14 cellular contexts compared by ENCODE assay signal in the genomic region with DNA sequence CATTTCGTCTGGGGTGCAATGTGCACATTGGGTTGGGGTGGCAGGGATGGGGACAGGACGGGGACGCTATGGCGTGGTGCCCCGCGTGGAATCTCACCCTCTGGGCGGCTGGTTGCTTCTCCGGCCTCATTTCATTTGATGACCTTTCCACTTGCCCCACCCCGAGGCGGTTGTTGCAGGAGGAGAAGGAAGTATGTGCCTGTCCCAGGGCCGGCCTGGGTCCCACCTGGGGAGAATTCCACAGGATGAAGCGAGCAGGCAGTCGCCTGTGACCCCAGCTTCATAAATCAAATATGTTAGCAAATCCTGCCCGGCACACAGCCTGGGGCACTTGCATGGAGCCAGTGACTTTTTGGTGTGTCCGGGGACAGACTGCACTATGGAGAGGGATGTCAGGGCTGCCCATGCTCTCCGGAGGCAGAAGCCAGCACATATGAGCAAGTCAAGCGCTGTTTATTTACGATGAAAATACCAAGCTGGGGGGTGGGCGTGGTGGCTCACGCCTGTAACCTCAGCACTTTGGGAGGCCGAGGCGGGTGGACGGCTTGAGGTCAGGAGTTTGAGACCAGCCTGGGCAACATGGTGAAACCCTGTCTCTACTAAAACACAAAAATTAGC. TPM values are rescaled to one million over a fixed set of nuclear protein-coding genes. Genes with fewer than 3 reads are reported as not detected.
A peak's percentile ranks its signal among the peaks of the same experiment; 100 is the strongest.
DNase-seq lines count a peak whose midpoint lies in the region; ATAC-seq and TF ChIP-seq lines count a peak whose summit lies in the region.
"Had no signal": no experiment of that assay in that cellular context is flagged by ENCODE, and none has a peak within 500 bp of the region (broad histone marks: within the 10 kb centered on the region; RNA-seq: fewer than 3 reads in every experiment).

No MANE protein-coding gene starts in this region.

- no peaks in the 10 kb centered on the region for H3K36me3 ChIP-seq in HCT116 (ENCODE audit: control insufficient read depth in 1 of 2, insufficient read depth in 2 of 2, low read length in 2 of 2)

- H3K27me3 ChIP-seq in CD4-positive, alpha-beta T cell (ENCODE audit: control insufficient read depth, insufficient read depth, low read length), result no peaks in the 10 kb centered on the region
- H3K27me3 ChIP-seq in HCT116 (ENCODE audit: insufficient read depth, low read length), result no peaks in the 10 kb centered on the region
- H3K27me3 ChIP-seq: gastrocnemius medialis had no signal

- H4K20me1 ChIP-seq in HCT116 (ENCODE audit: insufficient read depth), result no peaks in the 10 kb centered on the region

- no peak overlapping the region for H3K4me3 ChIP-seq in HCT116 (replicated peaks in 1 of 2; ENCODE audit: low read depth in 1 of 2, low read length in 2 of 2)
- H3K4me3 ChIP-seq: gastrocnemius medialis, psoas muscle, tibial artery had no signal

- intact Hi-C loops in CD4-positive, alpha-beta T cell (cut with DNase I, micrococcal nuclease), result loop anchor here in 1 of 2 experiments (5.0 kb wide), 1 partner anchor 36 kb away; a partner anchor contains a TSS
- intact Hi-C loops in HCT116 (cut with micrococcal nuclease) (no loop called here), posterior vena cava (cut with DNase I) (no loop called here)
- intact Hi-C loops in activated T-helper 2 cell treated with anti-CD3 and anti-CD28 coated beads, Interferon-gamma antibody, Interleukin-2, Interleukin-4, amounts not matched to agents 10 μg/mL and 5 μg/mL and 100 μg/mL, durations not matched to agents 14 hours and 24 hours and 36 hours (cut with micrococcal nuclease), result loop anchor here (5.0 kb wide), 1 partner anchor 36 kb away; a partner anchor contains a TSS

- DNase-seq in CD4-positive, alpha-beta T cell, result no peak
- DNase-seq in HCT116 (ENCODE audit: low read depth, low spot score) (no peak), nephron progenitor cell (no peak), posterior vena cava (ENCODE audit: low spot score) (no peak), mesenteric fat pad (ENCODE audit: low spot score) (no peak)
- no peak for DNase-seq in activated T-helper 2 cell treated with anti-CD3 and anti-CD28 coated beads, Interferon-gamma antibody, Interleukin-2, Interleukin-4, amounts not matched to agents 10 μg/mL and 5 μg/mL and 100 μg/mL, durations not matched to agents 14 hours and 24 hours and 36 hours (ENCODE audit: low spot score)
- DNase-seq: gastrocnemius medialis, mesendoderm, NCI-H2107, NCI-H82, tibial artery had no signal

- peak overlapping the region; percentile 95 for H3K27ac Mint-ChIP-seq in CD4-positive, alpha-beta T cell
- peak overlapping the region; percentile 63 for H3K27ac Mint-ChIP-seq in activated T-helper 2 cell treated with anti-CD3 and anti-CD28 coated beads, Interferon-gamma antibody, Interleukin-2, Interleukin-4, amounts not matched to agents 10 μg/mL and 5 μg/mL and 100 μg/mL, durations not matched to agents 14 hours and 24 hours and 36 hours
- H3K27ac Mint-ChIP-seq in nephron progenitor cell, result peak overlapping the region; percentile 68

- CTCF ChIA-PET in CD4-positive, alpha-beta T cell (lab: Charles Lee), result interaction anchor here (1.2 to 1.3 kb wide), 2 partner anchors 18 to 54 kb away, joined by 3 to 4 read pairs; no protein-coding TSS in a partner anchor
- CTCF ChIA-PET in HCT116 (lab: Charles Lee), result no interaction called here

- TF ChIP-seq POLR2A in HCT116 (IDR thresholded peaks at IDR 0.05; ENCODE audit: borderline replicate concordance, extremely low read depth, insufficient read depth, insufficient read length), result no peak

- H3K36me3 Mint-ChIP-seq in CD4-positive, alpha-beta T cell (ENCODE audit: low read depth), result no peaks in the 10 kb centered on the region
- peaks cover 7% of the 10 kb centered on the region for H3K36me3 Mint-ChIP-seq in activated T-helper 2 cell treated with anti-CD3 and anti-CD28 coated beads, Interferon-gamma antibody, Interleukin-2, Interleukin-4, amounts not matched to agents 10 μg/mL and 5 μg/mL and 100 μg/mL, durations not matched to agents 14 hours and 24 hours and 36 hours (ENCODE audit: low read depth)
- H3K36me3 Mint-ChIP-seq in nephron progenitor cell (ENCODE audit: low read depth), result no peaks in the 10 kb centered on the region

- H3K4me1 ChIP-seq in HCT116 (ENCODE audit: control insufficient read depth in 1 of 2, insufficient read depth in 2 of 2, low read length in 2 of 2), result peaks cover 0 to 14% of the 10 kb centered on the region in 2 experiments; a peak in 3 of 4 replicates
- H3K4me1 ChIP-seq: psoas muscle, tibial artery had no signal

- H3K4me3 Mint-ChIP-seq in CD4-positive, alpha-beta T cell, result peak overlapping the region; percentile 42
- peak overlapping the region; percentile 8 for H3K4me3 Mint-ChIP-seq in activated T-helper 2 cell treated with anti-CD3 and anti-CD28 coated beads, Interferon-gamma antibody, Interleukin-2, Interleukin-4, amounts not matched to agents 10 μg/mL and 5 μg/mL and 100 μg/mL, durations not matched to agents 14 hours and 24 hours and 36 hours (ENCODE audit: low read depth)
- H3K4me3 Mint-ChIP-seq in nephron progenitor cell, result no peak overlapping the region

- no peak for TF ChIP-seq RAD21 in HCT116 (IDR thresholded peaks at IDR 0.05; ENCODE audit: low read depth)

- H3K9me3 Mint-ChIP-seq in CD4-positive, alpha-beta T cell, result no peaks in the 10 kb centered on the region
- no peaks in the 10 kb centered on the region for H3K9me3 Mint-ChIP-seq in activated T-helper 2 cell treated with anti-CD3 and anti-CD28 coated beads, Interferon-gamma antibody, Interleukin-2, Interleukin-4, amounts not matched to agents 10 μg/mL and 5 μg/mL and 100 μg/mL, durations not matched to agents 14 hours and 24 hours and 36 hours
- H3K9me3 Mint-ChIP-seq in nephron progenitor cell, result no peaks in the 10 kb centered on the region
- H3K9me3 Mint-ChIP-seq: activated naive CD4-positive, alpha-beta T cell treated with anti-CD3 and anti-CD28 coated beads, Interleukin-2, amount 50 U/mL, for 72 hours had no signal

- POLR2A ChIA-PET in CD4-positive, alpha-beta T cell (lab: Charles Lee), result interaction anchor here (1.3 to 3.7 kb wide), 3 partner anchors 18 to 20 kb away, joined by 5 to 68 read pairs (median 5); a partner anchor contains a TSS
- POLR2A ChIA-PET in HCT116 (lab: Charles Lee), result interaction anchor here (0.6 kb wide), 1 partner anchor 376 kb away, joined by 3 read pairs; no protein-coding TSS in a partner anchor

- peaks cover 50% of the 10 kb centered on the region for H3K4me1 Mint-ChIP-seq in CD4-positive, alpha-beta T cell (ENCODE audit: low read depth)
- H3K4me1 Mint-ChIP-seq in activated T-helper 2 cell treated with anti-CD3 and anti-CD28 coated beads, Interferon-gamma antibody, Interleukin-2, Interleukin-4, amounts not matched to agents 10 μg/mL and 5 μg/mL and 100 μg/mL, durations not matched to agents 14 hours and 24 hours and 36 hours (ENCODE audit: low read depth), result peaks cover 31% of the 10 kb centered on the region
- H3K4me1 Mint-ChIP-seq in nephron progenitor cell, result peaks cover 20% of the 10 kb centered on the region

- no peak for ATAC-seq in CD4-positive, alpha-beta T cell (ENCODE audit: poor library complexity)
- ATAC-seq in HCT116, result no peak
- no peak for ATAC-seq in HG03045 (IDR thresholded peaks at IDR 0.05; ENCODE audit: unreplicated experiment)
- ATAC-seq: activated naive CD4-positive, alpha-beta T cell treated with anti-CD3 and anti-CD28 coated beads, Interleukin-2, amount 50 U/mL, for 72 hours; gastrocnemius medialis; psoas muscle had no signal

- no peak overlapping the region for H2AFZ ChIP-seq in HCT116 (ENCODE audit: low read depth, low read length, poor library complexity, severe bottlenecking)

- H3K27me3 Mint-ChIP-seq in CD4-positive, alpha-beta T cell, result no peaks in the 10 kb centered on the region
- H3K27me3 Mint-ChIP-seq in activated T-helper 2 cell treated with anti-CD3 and anti-CD28 coated beads, Interferon-gamma antibody, Interleukin-2, Interleukin-4, amounts not matched to agents 10 μg/mL and 5 μg/mL and 100 μg/mL, durations not matched to agents 14 hours and 24 hours and 36 hours (ENCODE audit: low read depth), result no peaks in the 10 kb centered on the region
- no peaks in the 10 kb centered on the region for H3K27me3 Mint-ChIP-seq in nephron progenitor cell (ENCODE audit: low read depth, poor library complexity)

- no peaks in the 10 kb centered on the region for H3K9me3 ChIP-seq in CD4-positive, alpha-beta T cell (ENCODE audit: control insufficient read depth, low read length)
- no peaks in the 10 kb centered on the region for H3K9me3 ChIP-seq in HCT116 (ENCODE audit: control insufficient read depth in 1 of 2, insufficient read depth in 1 of 2, low read depth in 1 of 2, low read length in 2 of 2)
- H3K9me3 ChIP-seq: gastrocnemius medialis, psoas muscle, tibial artery had no signal

- no peak overlapping the region for H3K27ac ChIP-seq in CD4-positive, alpha-beta T cell (ENCODE audit: low read depth, low read length)
- no peak overlapping the region; the same call in 1 of the 2 replicates for H3K27ac ChIP-seq in HCT116 (ENCODE audit: low read depth, low read length)
- H3K27ac ChIP-seq: gastrocnemius medialis, psoas muscle, tibial artery had no signal

- H3K4me2 ChIP-seq in HCT116 (ENCODE audit: low read length), result 0 out of 2 replicates have a peak overlapping the region, but pooled peaks have one; percentile 9

- H3K9me2 ChIP-seq in HCT116 (ENCODE audit: insufficient read depth), result no peaks in the 10 kb centered on the region

- no peak overlapping the region for H3K9ac ChIP-seq in HCT116 (ENCODE audit: low read length)

- no peak for TF ChIP-seq CTCF in CD4-positive, alpha-beta T cell (IDR thresholded peaks at IDR 0.05)
- no peak for TF ChIP-seq CTCF in HCT116 (IDR thresholded peaks at IDR 0.05 in 2 of 3, conservative IDR thresholded peaks at IDR 0.05 in 1 of 3; ENCODE audit: borderline replicate concordance in 1 of 3, insufficient read depth in 1 of 3, low read depth in 2 of 3, low read length in 2 of 3)
- no peak for TF ChIP-seq CTCF in nephron progenitor cell (IDR thresholded peaks at IDR 0.05)

- no peaks in the 10 kb centered on the region for H3K79me2 ChIP-seq in HCT116 (ENCODE audit: insufficient read depth, low read length)

- no TSS peak for BruUV-seq in HCT116 (replicated peaks; lab: Mats Ljungman, UMichigan)

- RAD21 ChIA-PET in HCT116 (lab: Charles Lee; ENCODE audit: low non-redundant PET in 1 of 2, low total read pairs in 2 of 2, uncharacterized antibody in 2 of 2, unreplicated experiment in 2 of 2), result no interaction called here

RNA-seq across cellular contexts. Expression of a gene that starts 19.7 kb away (rescaled TPM):
- total RNA-seq in CD4-positive, alpha-beta T cell, result 10 to 100 TPM; 44.2 to 47.2 TPM
- 49.5 TPM for total RNA-seq in HCT116 (2021; ENCODE audit: unreplicated experiment)
- polyA plus RNA-seq in HCT116 (2012), result 22.4 and 32.2 TPM in 2 replicates
- total RNA-seq in activated T-helper 2 cell treated with anti-CD3 and anti-CD28 coated beads, Interferon-gamma antibody, Interleukin-2, Interleukin-4, amounts not matched to agents 10 μg/mL and 5 μg/mL and 100 μg/mL, durations not matched to agents 14 hours and 24 hours and 36 hours, result 39.9 and 41.2 TPM in 2 replicates
- total RNA-seq in posterior vena cava, result 10 to 100 TPM; 41.8 to 50.6 TPM
- 51.2 TPM for total RNA-seq in mesenteric fat pad

RNA-seq across cellular contexts. Expression of a gene that starts 37.5 kb away (rescaled TPM):
- 10 to 100 TPM; 72.7 to 77.6 TPM for total RNA-seq in CD4-positive, alpha-beta T cell
- total RNA-seq in HCT116 (2021; ENCODE audit: unreplicated experiment) (186 TPM), posterior vena cava (10 to 100 TPM; 82.8 to 88.4 TPM), mesenteric fat pad (110 TPM)
- polyA plus RNA-seq in HCT116 (2012), result 181 and 187 TPM in 2 replicates
- total RNA-seq in activated T-helper 2 cell treated with anti-CD3 and anti-CD28 coated beads, Interferon-gamma antibody, Interleukin-2, Interleukin-4, amounts not matched to agents 10 μg/mL and 5 μg/mL and 100 μg/mL, durations not matched to agents 14 hours and 24 hours and 36 hours, result 131 and 141 TPM in 2 replicates
